11 cellular contexts compared by ENCODE assay signal in the genomic region with DNA sequence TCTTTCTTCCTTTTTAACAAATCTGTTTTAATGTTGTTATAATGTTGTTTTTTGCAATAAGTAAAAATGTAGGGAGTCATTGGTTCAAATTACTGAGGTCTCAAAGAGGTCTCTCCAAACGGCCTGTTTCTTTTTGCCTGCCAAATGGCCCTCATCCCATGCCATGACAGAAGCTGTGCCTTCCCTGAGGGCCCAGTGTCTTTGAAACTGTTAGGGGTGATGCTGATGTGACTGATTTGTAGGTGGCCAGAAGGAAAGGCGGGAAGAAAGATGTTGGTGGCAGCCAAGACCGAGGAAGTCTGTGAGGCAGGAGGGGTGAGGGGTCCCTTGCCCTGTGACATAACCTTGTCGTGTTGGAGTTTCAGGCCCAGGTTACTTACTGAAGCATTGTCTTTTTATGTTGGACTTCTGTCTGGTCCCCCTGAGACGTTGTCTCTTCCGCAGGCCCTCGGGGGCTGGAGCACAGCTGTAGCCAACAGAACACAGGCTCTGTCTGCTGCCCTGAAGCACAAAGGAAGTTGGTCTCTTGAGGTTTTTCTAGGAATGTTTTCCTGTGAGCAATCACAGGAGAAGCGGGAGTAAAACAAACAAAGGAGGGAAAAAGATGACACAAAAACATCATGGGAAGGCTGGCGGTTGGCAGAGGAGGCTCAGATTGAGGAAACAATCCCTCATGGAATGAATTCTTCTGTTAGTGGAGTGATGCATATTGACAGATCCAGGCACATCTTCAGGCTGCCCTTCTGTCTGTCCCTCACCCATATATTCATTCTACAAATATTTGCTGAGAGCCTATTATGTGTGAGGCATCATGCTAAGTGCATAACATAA. TPM values are rescaled to one million over a fixed set of nuclear protein-coding genes. Genes with fewer than 3 reads are reported as not detected.
A peak's percentile ranks its signal among the peaks of the same experiment; 100 is the strongest.
DNase-seq lines count a peak whose midpoint lies in the region; ATAC-seq and TF ChIP-seq lines count a peak whose summit lies in the region.
"Had no signal": no experiment of that assay in that cellular context is flagged by ENCODE, and none has a peak within 500 bp of the region (broad histone marks: within the 10 kb centered on the region; RNA-seq: fewer than 3 reads in every experiment).

No MANE protein-coding gene starts in this region.

- peaks cover 6% of the 10 kb centered on the region for H3K79me2 ChIP-seq in trophoblast cell (ENCODE audit: control insufficient read depth, insufficient read depth, low read length, poor library complexity)

- H4K8ac ChIP-seq in trophoblast cell (ENCODE audit: low read depth, low read length): no peak overlapping the region

- H3K4ac ChIP-seq in trophoblast cell (ENCODE audit: low read depth, low read length): no peak overlapping the region

- H3K18ac ChIP-seq in trophoblast cell (ENCODE audit: low read length): no peak overlapping the region

- peaks cover 12 to 22% of the 10 kb centered on the region in 2 experiments for H3K4me1 ChIP-seq in trophoblast cell (ENCODE audit: control insufficient read depth in 1 of 2, insufficient read depth in 2 of 2, low read length in 2 of 2)
- H3K4me1 ChIP-seq in upper lobe of right lung: peaks cover 25% of the 10 kb centered on the region

- H3K9ac ChIP-seq in trophoblast cell (ENCODE audit: low read length): no peak overlapping the region

- peak overlapping the region; percentile 56 for H2BK120ac ChIP-seq in trophoblast cell (ENCODE audit: insufficient read depth, low read length, poor library complexity)

- H3K4me2 ChIP-seq in trophoblast cell (ENCODE audit: low read length): no peak overlapping the region

- no peak for ATAC-seq in upper lobe of right lung
- ATAC-seq in HG03139 (IDR thresholded peaks at IDR 0.05; ENCODE audit: unreplicated experiment): no peak
- ATAC-seq in HG03280 (IDR thresholded peaks at IDR 0.05; ENCODE audit: unreplicated experiment): no peak

- no peak overlapping the region for H3K4me3 ChIP-seq in trophoblast cell (ENCODE audit: low read depth, low read length)
- no peak overlapping the region for H3K4me3 ChIP-seq in upper lobe of right lung

- intact Hi-C loops in upper lobe of right lung (cut with DNase I): no loop called here

- H2BK5ac ChIP-seq in trophoblast cell (ENCODE audit: low read depth, low read length, poor library complexity): peak overlapping the region; percentile 41

- H3K27ac ChIP-seq in RWPE1 (peak overlapping the region; percentile 82), epithelial cell of prostate (peak overlapping the region; percentile 93), trophoblast cell (ENCODE audit: low read depth, low read length) (peak overlapping the region; percentile 96), upper lobe of right lung (no peak overlapping the region)

- WGBS in trophoblast cell (ENCODE audit: extremely low coverage, insufficient coverage, insufficient read length): no CpG with 5 or more reads among the region's 9 CpGs

- H4K91ac ChIP-seq in trophoblast cell (ENCODE audit: low read depth, low read length): peak overlapping the region; percentile 17

- peak overlapping the region; percentile 13 for H2BK12ac ChIP-seq in trophoblast cell (ENCODE audit: low read length)

- H4K12ac ChIP-seq in trophoblast cell (ENCODE audit: low read depth, low read length): no peak overlapping the region

- H3K23ac ChIP-seq in trophoblast cell (ENCODE audit: low read length): no peak overlapping the region

- no peak overlapping the region for H2AK5ac ChIP-seq in trophoblast cell (ENCODE audit: low read length)

- H3K14ac ChIP-seq in trophoblast cell (ENCODE audit: low read length): no peak overlapping the region

- H3K27me3 ChIP-seq in trophoblast cell (ENCODE audit: insufficient read depth, low read length) (no peaks in the 10 kb centered on the region), upper lobe of right lung (no peaks in the 10 kb centered on the region)

- POLR2A ChIA-PET in RWPE1 (lab: Yijun Ruan, JAX; ENCODE audit: low non-redundant PET): no interaction called here

- DNase-seq in ELF-1 (ENCODE audit: low read depth, low spot score) (peak; percentile 82), RWPE1 (ENCODE audit: low spot score) (peak; percentile 76), epithelial cell of prostate (ENCODE audit: low read depth, low spot score) (peak; percentile 65), trophoblast cell (peak; percentile 30 to 46), upper lobe of right lung (no peak)
- no peak for DNase-seq in stimulated activated CD4-positive, alpha-beta T cell treated with anti-CD3 and anti-CD28 coated beads, Interleukin-12 subunit alpha, Interleukin-12 subunit beta, amount 100 ng/mL, for 4 hours
- DNase-seq: activated CD8-positive, alpha-beta memory T cell treated with anti-CD3 and anti-CD28 coated beads, Interleukin-2, amount 50 U/mL, for 4 hours; effector CD8-positive, alpha-beta T cell; SIG-M5 had no signal

- CTCF ChIA-PET in RWPE1 (lab: Yijun Ruan, JAX): interaction anchor here (0.8 kb wide), 1 partner anchor 38 kb away, joined by 3 read pairs; no protein-coding TSS in a partner anchor

- TF ChIP-seq CTCF in RWPE1 (conservative IDR thresholded peaks at IDR 0.05; ENCODE audit: low read depth) (no peak), upper lobe of right lung (IDR thresholded peaks at IDR 0.05) (no peak)

- H3K9me3 ChIP-seq in trophoblast cell (ENCODE audit: insufficient read depth, low read depth, low read length) (peaks cover 2% of the 10 kb centered on the region), upper lobe of right lung (no peaks in the 10 kb centered on the region)

- H3K79me1 ChIP-seq in trophoblast cell (ENCODE audit: low read length): peaks cover 37% of the 10 kb centered on the region

- H3K36me3 ChIP-seq in trophoblast cell (ENCODE audit: control insufficient read depth in 1 of 2, insufficient read depth in 2 of 2, low read length in 2 of 2) (no peaks in the 10 kb centered on the region), upper lobe of right lung (no peaks in the 10 kb centered on the region)

- no peak overlapping the region for H2AFZ ChIP-seq in trophoblast cell (ENCODE audit: insufficient read depth, low read length, poor library complexity)

RNA-seq across cellular contexts. Expression of a gene that starts 4.9 kb away (rescaled TPM):
- 23.2 and 23.6 TPM in 2 replicates for polyA plus RNA-seq in trophoblast cell (2013)
- 76.7 TPM for total RNA-seq in upper lobe of right lung

Comparison
In these comparisons a context has a peak if more than half of its experiments do, and no peak if none do; other contexts are left out.
1. DNase-seq: peak in ELF-1 (single experiment), RWPE1 (single experiment), epithelial cell of prostate (single experiment) and trophoblast cell (2 of 2); none in upper lobe of right lung (single experiment) and stimulated activated CD4-positive, alpha-beta T cell treated with anti-CD3 and anti-CD28 coated beads, Interleukin-12 subunit alpha, Interleukin-12 subunit beta, amount 100 ng/mL, for 4 hours (single experiment).